Comparison of ENCODE assay signal across 25 cellular contexts in genomic region chr7:157089100-157089510, GRCh38. TPM values are rescaled to one million over a fixed set of nuclear protein-coding genes. Genes with fewer than 3 reads are reported as not detected.
DNase-seq lines count a peak whose midpoint lies in the region; ATAC-seq, FAIRE-seq and TF ChIP-seq lines count a peak whose summit lies in the region.
"Had no signal": no experiment of that assay in that cellular context is flagged by ENCODE, and none has a peak within 500 bp of the region (broad histone marks: within the 10 kb centered on the region; RNA-seq: fewer than 3 reads in every experiment).

No MANE protein-coding gene starts in this region.

- no peaks in the 10 kb centered on the region for H3K79me1 ChIP-seq in trophoblast cell (ENCODE audit: low read length)

- peak; percentile 88 for ATAC-seq in K562
- ATAC-seq in GM21360 (IDR thresholded peaks at IDR 0.05; ENCODE audit: unreplicated experiment) = no peak
- ATAC-seq: activated naive CD4-positive, alpha-beta T cell treated with anti-CD3 and anti-CD28 coated beads, Interleukin-2, amount 50 U/mL, for 72 hours; gastroesophageal sphincter; left cardiac atrium had no signal

- H3K27me3 ChIP-seq in K562 (ENCODE audit: control insufficient read depth in 2 of 2, insufficient read depth in 2 of 2, low read length in 2 of 2) (peaks cover 50 to 59% of the 10 kb centered on the region in 2 experiments), trophoblast cell (ENCODE audit: insufficient read depth, low read length) (no peaks in the 10 kb centered on the region)
- H3K27me3 ChIP-seq: Peyer's patch, thyroid gland had no signal

- CTCF ChIA-PET in K562 (lab: Yijun Ruan, JAX; ENCODE audit: low intra/inter-chr PET ratio) = no interaction called here

- peak overlapping the region; percentile 4 to 18 for H3K4me3 Mint-ChIP-seq in CD14-positive monocyte

- no peak overlapping the region for H3K14ac ChIP-seq in trophoblast cell (ENCODE audit: low read length)

- H3K4ac ChIP-seq in trophoblast cell (ENCODE audit: low read depth, low read length) = no peak overlapping the region

- no peak overlapping the region for H4K8ac ChIP-seq in trophoblast cell (ENCODE audit: low read depth, low read length)

- H2AFZ ChIP-seq in K562 (ENCODE audit: low read depth, low read length) (no peak overlapping the region), trophoblast cell (ENCODE audit: insufficient read depth, low read length, poor library complexity) (no peak overlapping the region)

- intact Hi-C loops in CD14-positive monocyte (cut with micrococcal nuclease) = no loop called here
- intact Hi-C loops in K562 (cut with micrococcal nuclease) = no loop called here

- H3K4me1 ChIP-seq in K562 (replicated peaks in 1 of 2; ENCODE audit: control insufficient read depth in 2 of 2, insufficient read depth in 2 of 2, low read length in 2 of 2) = peaks cover 3 to 10% of the 10 kb centered on the region in 2 experiments; a peak in 3 of 5 replicates
- no peaks in the 10 kb centered on the region for H3K4me1 ChIP-seq in trophoblast cell (ENCODE audit: control insufficient read depth in 1 of 2, insufficient read depth in 2 of 2, low read length in 2 of 2)
- H3K4me1 ChIP-seq: gastroesophageal sphincter, Peyer's patch, prostate gland, sigmoid colon, thyroid gland had no signal

- no peak overlapping the region for H3K23ac ChIP-seq in trophoblast cell (ENCODE audit: low read length)

- H3K79me2 ChIP-seq in K562 (ENCODE audit: control insufficient read depth, insufficient read depth, low read length) = no peaks in the 10 kb centered on the region
- no peaks in the 10 kb centered on the region for H3K79me2 ChIP-seq in trophoblast cell (ENCODE audit: control insufficient read depth, insufficient read depth, low read length, poor library complexity)

- no peaks in the 10 kb centered on the region; the same call in 1 of the 2 replicates for H4K20me1 ChIP-seq in K562 (replicated peaks; ENCODE audit: control insufficient read depth, insufficient read depth, low read length)

- no peak overlapping the region for H2AK5ac ChIP-seq in trophoblast cell (ENCODE audit: low read length)

- H3K9me3 ChIP-seq in K562 (replicated peaks; ENCODE audit: control insufficient read depth, insufficient read depth, low read depth, low read length) (0 out of 2 replicates have a peak, but pooled peaks cover 2% of the 10 kb centered on the region), trophoblast cell (ENCODE audit: insufficient read depth, low read depth, low read length) (peaks cover 32% of the 10 kb centered on the region)
- H3K9me3 ChIP-seq: prostate gland, thyroid gland had no signal

- no peak for TF ChIP-seq EP300 in K562 (IDR thresholded peaks at IDR 0.05; ENCODE audit: low read length)

- H3K4me2 ChIP-seq in K562 (ENCODE audit: insufficient read depth, low read length) (peak overlapping the region; percentile 21; the same call in 1 of the 2 replicates), trophoblast cell (ENCODE audit: low read length) (no peak overlapping the region)

- TF ChIP-seq POLR2A in NB4 (IDR thresholded peaks at IDR 0.05; ENCODE audit: extremely low read depth, insufficient read length) = no peak
- TF ChIP-seq POLR2A in K562 (conservative IDR thresholded peaks at IDR 0.05) = no peak

- no peak overlapping the region for H4K91ac ChIP-seq in trophoblast cell (ENCODE audit: low read depth, low read length)

- no TSS peak for BruUV-seq in K562 (replicated peaks; lab: Mats Ljungman, UMichigan)

- no peak overlapping the region for H3K27ac ChIP-seq in K562 (ENCODE audit: extremely low read depth, low read depth, low read length)
- H3K27ac ChIP-seq in trophoblast cell (ENCODE audit: low read depth, low read length) = no peak overlapping the region
- H3K27ac ChIP-seq: gastroesophageal sphincter, Peyer's patch, prostate gland, sigmoid colon, thyroid gland had no signal

- POLR2A ChIA-PET in K562 (lab: Yijun Ruan, JAX) = interaction anchor here (1.2 kb wide), 1 partner anchor 17 kb away, joined by 3 read pairs; no protein-coding TSS in a partner anchor

- peak overlapping the region in 1 of 2 experiments; percentile 32; a peak in 2 of 4 replicates for H3K9ac ChIP-seq in K562 (ENCODE audit: insufficient read depth in 1 of 2, low read depth in 2 of 2, low read length in 2 of 2)
- no peak overlapping the region for H3K9ac ChIP-seq in trophoblast cell (ENCODE audit: low read length)

- H2BK120ac ChIP-seq in trophoblast cell (ENCODE audit: insufficient read depth, low read length, poor library complexity) = no peak overlapping the region

- in situ Hi-C loops in K562 (cut with MboI) = no loop called here

- H2BK12ac ChIP-seq in trophoblast cell (ENCODE audit: low read length) = no peak overlapping the region

- H3K4me3 ChIP-seq in NB4 (ENCODE audit: low read depth, low read length) (no peak overlapping the region), K562 (no peak overlapping the region), trophoblast cell (ENCODE audit: low read depth, low read length) (peak overlapping the region; percentile 23)
- H3K4me3 ChIP-seq: gastroesophageal sphincter, Peyer's patch, prostate gland, sigmoid colon, thyroid gland had no signal

- H3K4me1 Mint-ChIP-seq in CD14-positive monocyte = no peaks in the 10 kb centered on the region

- FAIRE-seq in K562 (lab: Jason Lieb, UNC) = peak; percentile 42
- FAIRE-seq: bronchial epithelial cell, G401.6 had no signal

- peaks cover 9 to 38% (median 30%) of the 10 kb centered on the region in 7 donors for H3K9me3 Mint-ChIP-seq in CD14-positive monocyte

- no peak overlapping the region for H2BK5ac ChIP-seq in trophoblast cell (ENCODE audit: low read depth, low read length, poor library complexity)

- TF ChIP-seq CTCF in CD14-positive monocyte (IDR thresholded peaks at IDR 0.05) = no peak
- no peak for TF ChIP-seq CTCF in NB4 (IDR thresholded peaks at IDR 0.05; ENCODE audit: low read depth, low read length)
- TF ChIP-seq CTCF in K562 (IDR thresholded peaks at IDR 0.05 in 2 of 3, conservative IDR thresholded peaks at IDR 0.05 in 1 of 3; ENCODE audit: insufficient read depth in 2 of 3, low read depth in 1 of 3, low read length in 3 of 3) = no peak

- H3K27ac Mint-ChIP-seq in CD14-positive monocyte = peak overlapping the region in 1 of 7 donors; percentile 16
- H3K27ac Mint-ChIP-seq: activated naive CD4-positive, alpha-beta T cell treated with anti-CD3 and anti-CD28 coated beads, Interleukin-2, amount 50 U/mL, for 72 hours had no signal

- WGBS in K562 (ENCODE audit: insufficient coverage, low coverage, missing lambda C conversion rate) = 2% methylated on average over 14 of the region's 14 CpGs
- no CpG with 5 or more reads among the region's 14 CpGs for WGBS in trophoblast cell (ENCODE audit: extremely low coverage, insufficient coverage, insufficient read length)

- no peaks in the 10 kb centered on the region for H3K36me3 Mint-ChIP-seq in CD14-positive monocyte

- no peaks in the 10 kb centered on the region for H3K36me3 ChIP-seq in K562 (ENCODE audit: control insufficient read depth, insufficient read depth, low read length)
- H3K36me3 ChIP-seq in trophoblast cell (ENCODE audit: control insufficient read depth in 1 of 2, insufficient read depth in 2 of 2, low read length in 2 of 2) = no peaks in the 10 kb centered on the region
- H3K36me3 ChIP-seq: gastroesophageal sphincter, Peyer's patch, prostate gland, sigmoid colon, thyroid gland had no signal

- peaks cover 10 to 18% (median 13%) of the 10 kb centered on the region in 3 donors for H3K27me3 Mint-ChIP-seq in CD14-positive monocyte (ENCODE audit: low read depth in 3 of 3)

- DNase-seq in CD14-positive monocyte (ENCODE audit: low spot score) (no peak), NB4 (ENCODE audit: low read depth) (peak; percentile 42), K562 (ENCODE audit: extremely low read depth in 1 of 4, low spot score in 3 of 4) (peak; percentile 44 to 65 (median 60)), trophoblast cell (no peak)
- no peak for DNase-seq in activated T-cell treated with anti-CD3 and anti-CD28 coated beads, Interleukin-2, amount 50 U/mL, for 48 hours
- no peak for DNase-seq in effector CD8-positive, alpha-beta T cell (lab: John Stamatoyannopoulos, UW)
- DNase-seq: activated CD4-positive, alpha-beta T cell treated with anti-CD3 and anti-CD28 coated beads for 4 hours; activated effector memory CD4-positive, alpha-beta T cell treated with Interleukin-2 at 50 U/mL for 16 hours; HCEC 1CT; hippocampal formation; Kasumi-1; left cardiac atrium; mesenchymal stem cell; NCI-H187; Peyer's patch; SHP77; sigmoid colon; stimulated activated CD4-positive, alpha-beta T cell treated with anti-CD3 and anti-CD28 coated beads, Interleukin-4, amount 100 ng/mL, for 1 hour; thyroid gland had no signal

- no peak for TF ChIP-seq RAD21 in K562 (CRISPR knock-in tag; conservative IDR thresholded peaks at IDR 0.05 in 1 of 2, IDR thresholded peaks at IDR 0.05 in 1 of 2)

- no peak overlapping the region for H4K12ac ChIP-seq in trophoblast cell (ENCODE audit: low read depth, low read length)

- no peaks in the 10 kb centered on the region for H3K9me1 ChIP-seq in K562 (ENCODE audit: control insufficient read depth, insufficient read depth, low read length)

- H3K18ac ChIP-seq in trophoblast cell (ENCODE audit: low read length) = no peak overlapping the region

TF ChIP-seq in K562, 482 proteins besides CTCF, POLR2A, EP300 and RAD21 (continues in another document):
- no peak for TF ChIP-seq ZNF644 (tag; IDR thresholded peaks at IDR 0.05; ENCODE audit: low read depth)
- TF ChIP-seq SMARCE1 (IDR thresholded peaks at IDR 0.05) = no peak
- 0 out of 2 replicates have a peak, but pooled peaks have one; percentile 11 for TF ChIP-seq RNF2 (IDR thresholded peaks at IDR 0.05)
- TF ChIP-seq BHLHE40 (IDR thresholded peaks at IDR 0.05; ENCODE audit: low read length) = peak; percentile 82

RNA-seq across cellular contexts. Expression of gene UBE3C, which starts 49.6 kb away (rescaled TPM):
- polyA plus RNA-seq in CD14-positive monocyte = 10 to 100 TPM; 19.5 to 24.3 TPM
- total RNA-seq in K562 (2011; cell fraction: chromatin; rRNA removed; ENCODE audit: low replicate concordance) = 288 and 606 TPM in 2 replicates
- total RNA-seq in K562 (2011; cell fraction: nucleolus; rRNA removed) = 128 and 147 TPM in 2 replicates
- 296 and 333 TPM in 2 replicates for total RNA-seq in K562 (2011; cell fraction: nucleoplasm; rRNA removed)
- total RNA-seq in K562 (2014; rRNA removed) = 75.4 and 80.9 TPM in 2 replicates
- 91.7 and 99.0 TPM in 2 replicates for total RNA-seq in K562 (2014; rRNA removed; fragmentation: Illumina TruSeq; extraction: Trizol)
- total RNA-seq in K562 (2015; rRNA removed; fragmentation: Illumina TruSeq; extraction: Trizol) = 75.4 and 84.7 TPM in 2 replicates
- total RNA-seq in K562 (2021) = 76.0 and 76.4 TPM in 2 replicates
- 45.4 and 81.4 TPM in 2 replicates for polyA plus RNA-seq in K562 (2011; rRNA removed)
- polyA plus RNA-seq in K562 (2011; cell fraction: cytosol; rRNA removed) = 39.7 and 40.3 TPM in 2 replicates
- 38.6 and 55.2 TPM in 2 replicates for polyA plus RNA-seq in K562 (2011; cell fraction: nucleus; rRNA removed)
- polyA plus RNA-seq in K562 (2012) = 38.5 and 40.4 TPM in 2 replicates
- 59.8 and 66.9 TPM in 2 replicates for polyA plus RNA-seq in K562 (2014; fragmentation: Illumina TruSeq; extraction: Trizol)
- polyA plus RNA-seq in K562 (2014; fragmentation: Nextera tagmentation; extraction: Ambion mirVana) = 10 to 100 TPM in 1 of 2 experiments, 1 to 10 TPM in 1; 9.6 to 15.3 TPM
- polyA plus RNA-seq in K562 (2014; rRNA removed) = 58.0 and 61.9 TPM in 2 replicates
- 123 and 152 TPM in 2 replicates for polyA minus RNA-seq in K562 (2011; rRNA and poly(A)+ RNA removed)
- polyA minus RNA-seq in K562 (2011; cell fraction: cytosol; rRNA and poly(A)+ RNA removed) = 44.5 and 80.8 TPM in 2 replicates
- 96.0 and 102 TPM in 2 replicates for polyA minus RNA-seq in K562 (2011; cell fraction: nucleus; rRNA and poly(A)+ RNA removed)
- 40.7 and 41.8 TPM in 2 replicates for polyA plus RNA-seq in trophoblast cell (2013)

Comparison
In these comparisons a context has a peak if more than half of its experiments do, and no peak if none do; other contexts are left out.
1. DNase-seq: peak in NB4 (single experiment) and K562 (4 of 4); none in CD14-positive monocyte (single experiment), trophoblast cell (0 of 2), activated T-cell treated with anti-CD3 and anti-CD28 coated beads, Interleukin-2, amount 50 U/mL, for 48 hours (0 of 2) and effector CD8-positive, alpha-beta T cell (single experiment).